In the genomic region with DNA sequence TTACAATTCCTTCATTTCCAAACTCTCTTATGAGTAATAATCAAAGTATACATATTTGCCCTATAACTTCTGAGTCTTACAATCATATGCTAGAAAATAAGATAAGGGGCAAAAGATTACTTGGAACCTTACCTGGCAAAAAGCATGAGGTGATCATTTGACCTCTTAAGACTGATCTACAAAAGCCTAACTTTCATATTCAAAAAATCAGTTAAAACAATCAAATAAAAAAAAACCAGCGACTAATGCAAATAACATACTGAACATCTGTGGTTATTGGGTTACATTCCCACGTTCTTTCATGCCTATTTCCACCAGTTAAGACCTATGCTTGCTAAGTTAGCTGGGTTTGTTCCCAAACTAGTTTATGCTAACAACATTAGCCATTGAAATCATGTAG, we compare ENCODE assay signal across 35 cellular contexts.
A peak's percentile ranks its signal among the peaks of the same experiment; 100 is the strongest.
DNase-seq lines count a peak whose midpoint lies in the region; ATAC-seq, FAIRE-seq and TF ChIP-seq lines count a peak whose summit lies in the region.
"Had no signal": no experiment of that assay in that cellular context is flagged by ENCODE, and none has a peak within 500 bp of the region (broad histone marks: within the 10 kb centered on the region; RNA-seq: fewer than 3 reads in every experiment).

No MANE protein-coding gene starts in this region.

- H3K36me3 Mint-ChIP-seq in chondrocyte (ENCODE audit: low read depth): no peaks in the 10 kb centered on the region
- H3K36me3 Mint-ChIP-seq: CD14-positive monocyte; CD4-positive, alpha-beta memory T cell; CD4-positive, CD25-positive, alpha-beta regulatory T cell; CD8-positive, alpha-beta memory T cell; CD8-positive, alpha-beta T cell had no signal

- H3K27me3 Mint-ChIP-seq in chondrocyte (ENCODE audit: low read depth): peaks cover 6% of the 10 kb centered on the region
- H3K27me3 Mint-ChIP-seq: B cell; CD4-positive, alpha-beta memory T cell; CD4-positive, alpha-beta T cell; CD4-positive, CD25-positive, alpha-beta regulatory T cell had no signal

- H3K36me3 ChIP-seq in body of pancreas (replicated peaks in 1 of 2; ENCODE audit: insufficient read depth in 1 of 2, low read depth in 2 of 2) (no peaks in the 10 kb centered on the region), pancreas (no peaks in the 10 kb centered on the region)
- H3K36me3 ChIP-seq: BE2C; BLaER1; BLaER1 treated with 17β-estradiol and CSF1 and Interleukin-3, amounts not matched to agents 10 nM and 100 nM had no signal

- WGBS in body of pancreas, 2 donors: 26 to 37% methylated on average over 2 of the region's 2 CpGs
- 33 to 34% methylated on average over 2 of the region's 2 CpGs for WGBS in pancreas, 2 donors

- H3K27ac ChIP-seq in body of pancreas: peak overlapping the region in 1 of 4 donors; percentile 2
- H3K27ac ChIP-seq in pancreas: no peak overlapping the region
- H3K27ac ChIP-seq: 22Rv1; A549; BLaER1; BLaER1 treated with 17β-estradiol and CSF1 and Interleukin-3, amounts not matched to agents 10 nM and 100 nM; C4-2B had no signal

- intact Hi-C loops in body of pancreas (cut with DNase I) (no loop called here), pancreas (cut with DNase I) (no loop called here)

- H3K4me3 ChIP-seq in body of pancreas (no peak overlapping the region), pancreas (no peak overlapping the region)
- H3K4me3 ChIP-seq: A549; BLaER1; BLaER1 treated with 17β-estradiol and CSF1 and Interleukin-3, amounts not matched to agents 10 nM and 100 nM had no signal

- no peaks in the 10 kb centered on the region for H3K27me3 ChIP-seq in body of pancreas
- no peaks in the 10 kb centered on the region for H3K27me3 ChIP-seq in pancreas
- H3K27me3 ChIP-seq: BE2C; BLaER1; BLaER1 treated with 17β-estradiol and CSF1 and Interleukin-3, amounts not matched to agents 10 nM and 100 nM had no signal

- H3K4me3 Mint-ChIP-seq in chondrocyte (ENCODE audit: unreplicated experiment): no peak overlapping the region
- H3K4me3 Mint-ChIP-seq: B cell; CD14-positive monocyte; CD4-positive, alpha-beta memory T cell; CD4-positive, alpha-beta T cell; CD4-positive, CD25-positive, alpha-beta regulatory T cell; CD8-positive, alpha-beta memory T cell; CD8-positive, alpha-beta T cell had no signal

- H3K4me1 ChIP-seq in body of pancreas: peaks cover 29% of the 10 kb centered on the region
- H3K4me1 ChIP-seq in pancreas: peaks cover 0 to 7% (median 4%) of the 10 kb centered on the region in 3 donors
- H3K4me1 ChIP-seq: A549; BE2C; BLaER1; BLaER1 treated with 17β-estradiol and CSF1 and Interleukin-3, amounts not matched to agents 10 nM and 100 nM; Caco-2 had no signal

- DNase-seq in NCI-H2171 treated with DMSO at 0.1 percent for 48 hours (lab: John Stamatoyannopoulos, UW) (peak; percentile 7), NCI-H2171 (lab: John Stamatoyannopoulos, UW) (no peak), body of pancreas (no peak), pancreas (no peak), chondrocyte (ENCODE audit: low spot score) (no peak), GDM1 (lab: John Stamatoyannopoulos, UW) (no peak)
- DNase-seq: 8988T; ACHN; AML-193; BE2C; C1 segment of cervical spinal cord; Caco-2; Calu3; CD4-positive, alpha-beta memory T cell; CD4-positive, alpha-beta T cell; CD4-positive, CD25-positive, alpha-beta regulatory T cell; CD8-positive, alpha-beta memory T cell; CD8-positive, alpha-beta T cell; COR-L47; DMS 273 treated with DMSO at 0.1 percent for 48 hours; DMS153; DMS53; DMS79; DMS79 treated with DMSO at 0.1 percent for 48 hours; DND-41; EL had no signal

- H3K9me3 Mint-ChIP-seq in chondrocyte (ENCODE audit: low read depth): no peaks in the 10 kb centered on the region
- H3K9me3 Mint-ChIP-seq: CD14-positive monocyte; CD4-positive, alpha-beta T cell; CD8-positive, alpha-beta T cell had no signal

- TF ChIP-seq POLR2A in body of pancreas (IDR thresholded peaks at IDR 0.05): no peak

- FAIRE-seq in pancreas (lab: Jason Lieb, UNC): no peak
- FAIRE-seq: A204.1, A549, D721Med had no signal

- TF ChIP-seq CTCF in body of pancreas (IDR thresholded peaks at IDR 0.05): no peak
- TF ChIP-seq CTCF in pancreas (IDR thresholded peaks at IDR 0.05): no peak
- no peak for TF ChIP-seq CTCF in chondrocyte (IDR thresholded peaks at IDR 0.05)

- peak; percentile 58 for ATAC-seq in body of pancreas
- peak; percentile 35 to 76 (median 70) for ATAC-seq in pancreas
- ATAC-seq: A549; CD8-positive, alpha-beta T cell had no signal

- no peaks in the 10 kb centered on the region for H3K4me1 Mint-ChIP-seq in chondrocyte (ENCODE audit: low read depth)
- H3K4me1 Mint-ChIP-seq: B cell; CD14-positive monocyte; CD4-positive, alpha-beta memory T cell; CD4-positive, CD25-positive, alpha-beta regulatory T cell; CD8-positive, alpha-beta memory T cell had no signal

- H3K9me3 ChIP-seq in body of pancreas (no peaks in the 10 kb centered on the region), pancreas (no peaks in the 10 kb centered on the region)
- H3K9me3 ChIP-seq: A549; BE2C; BLaER1; BLaER1 treated with 17β-estradiol and CSF1 and Interleukin-3, amounts not matched to agents 10 nM and 100 nM; Caco-2 had no signal

- H3K27ac Mint-ChIP-seq in chondrocyte (ENCODE audit: unreplicated experiment): no peak overlapping the region
- H3K27ac Mint-ChIP-seq: B cell; CD14-positive monocyte; CD4-positive, alpha-beta memory T cell; CD4-positive, alpha-beta T cell; CD4-positive, CD25-positive, alpha-beta regulatory T cell; CD8-positive, alpha-beta memory T cell; CD8-positive, alpha-beta T cell had no signal
